16 cellular contexts compared by ENCODE assay signal in the genomic region with DNA sequence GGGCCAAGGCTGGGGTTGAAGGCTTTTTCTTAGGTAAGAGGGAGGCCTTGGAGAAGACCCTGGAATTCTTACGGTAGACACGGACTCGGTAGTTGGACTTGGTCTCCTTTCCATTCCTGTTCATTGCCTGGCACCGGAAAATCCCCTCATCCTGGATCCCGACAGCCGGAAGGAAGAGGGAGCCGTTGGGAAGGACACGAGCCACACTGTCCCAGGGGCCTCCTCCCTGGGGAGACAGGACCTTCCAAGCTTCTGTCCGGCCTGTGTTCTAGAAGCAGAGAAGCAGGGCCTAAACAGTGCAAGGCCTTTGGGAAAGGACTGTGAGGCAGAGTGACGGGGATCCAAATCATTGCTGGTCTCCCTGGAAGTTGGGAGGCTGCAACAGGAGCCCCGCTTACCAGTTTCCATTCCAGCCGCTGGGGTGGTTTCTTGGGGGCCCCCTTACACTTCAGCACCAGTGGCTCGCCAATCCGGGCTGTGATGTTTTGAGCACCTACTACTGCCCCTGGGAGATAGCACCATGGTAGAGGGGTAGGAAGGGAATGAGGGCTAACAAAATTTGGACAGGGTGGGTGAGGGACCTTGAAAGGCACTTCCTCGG. TPM values are rescaled to one million over a fixed set of nuclear protein-coding genes. Genes with fewer than 3 reads are reported as not detected.
DNase-seq lines count a peak whose midpoint lies in the region; ATAC-seq, FAIRE-seq and TF ChIP-seq lines count a peak whose summit lies in the region.
"Had no signal": no experiment of that assay in that cellular context is flagged by ENCODE, and none has a peak within 500 bp of the region (broad histone marks: within the 10 kb centered on the region; RNA-seq: fewer than 3 reads in every experiment).

No MANE protein-coding gene starts in this region.

- no peak for TF ChIP-seq CTCF in SK-N-SH (IDR thresholded peaks at IDR 0.05)
- TF ChIP-seq CTCF in RWPE1 (conservative IDR thresholded peaks at IDR 0.05; ENCODE audit: low read depth) = no peak
- TF ChIP-seq CTCF in kidney (IDR thresholded peaks at IDR 0.05; ENCODE audit: borderline replicate concordance, extremely low read depth, insufficient read depth) = no peak

- no peak overlapping the region for H3K4me3 ChIP-seq in SK-N-SH (ENCODE audit: low read depth in 2 of 2, low read length in 1 of 2)
- H3K4me3 ChIP-seq in kidney (ENCODE audit: low read length in 2 of 2) = no peak overlapping the region
- H3K4me3 ChIP-seq in skin epidermis = no peak overlapping the region
- H3K4me3 ChIP-seq: MG63, SJCRH30 had no signal

- TF ChIP-seq RAD21 in SK-N-SH (IDR thresholded peaks at IDR 0.05; ENCODE audit: low read length) = no peak

- TF ChIP-seq EP300 in SK-N-SH (IDR thresholded peaks at IDR 0.05; ENCODE audit: borderline replicate concordance in 1 of 2, low read depth in 1 of 2, low read length in 1 of 2) = no peak

- no peaks in the 10 kb centered on the region for H3K27me3 ChIP-seq in SK-N-SH (ENCODE audit: insufficient read depth)
- H3K27me3 ChIP-seq: MG63, SJCRH30 had no signal

- no peaks in the 10 kb centered on the region for H3K9me2 ChIP-seq in SK-N-SH

- H3K4me1 ChIP-seq in SK-N-SH (ENCODE audit: control insufficient read depth in 1 of 2, insufficient read depth in 2 of 2, low read depth in 1 of 2, low read length in 1 of 2) = peaks cover 4 to 15% of the 10 kb centered on the region in 2 experiments; a peak in 2 of 4 replicates
- H3K4me1 ChIP-seq in kidney (ENCODE audit: control insufficient read depth in 1 of 2, insufficient read depth in 1 of 2, low read depth in 1 of 2, low read length in 2 of 2) = peaks cover 15 to 19% of the 10 kb centered on the region in 2 donors

- H3K79me2 ChIP-seq in SK-N-SH (ENCODE audit: insufficient read depth) = peaks cover 20% of the 10 kb centered on the region

- H3K9me3 ChIP-seq in SK-N-SH (no peaks in the 10 kb centered on the region), kidney (ENCODE audit: control insufficient read depth in 1 of 2, low read length in 2 of 2) (no peaks in the 10 kb centered on the region)
- H3K9me3 ChIP-seq: MG63, SJCRH30 had no signal

- DNase-seq in SK-N-SH (peak; percentile 7), RWPE1 (ENCODE audit: low spot score) (no peak), kidney (peak; percentile 46), retina (no peak), left lobe of liver (ENCODE audit: low spot score) (no peak)
- DNase-seq: 8988T; amygdala; foreskin fibroblast; MG63; NCI-H2171 treated with DMSO at 0.1 percent for 48 hours; SJCRH30; stimulated activated CD4-positive, alpha-beta T cell treated with anti-CD3 and anti-CD28 coated beads, Interleukin-4, amount 100 ng/mL, for 4 hours; stimulated activated naive CD8-positive, alpha-beta T cell treated with anti-CD3 and anti-CD28 coated beads, Interleukin-15, amount 100 ng/mL, for 72 hours had no signal

- no peak overlapping the region for H3K9ac ChIP-seq in SK-N-SH
- H3K9ac ChIP-seq in kidney (ENCODE audit: low read length in 2 of 2) = no peak overlapping the region

- no peaks in the 10 kb centered on the region for H4K20me1 ChIP-seq in SK-N-SH (ENCODE audit: insufficient read depth)

- no peak for ATAC-seq in SK-N-SH treated with all-trans-retinoic acid at 6 μM for 48 hours
- no peak for ATAC-seq in left lobe of liver
- no peak for ATAC-seq in HG02763 (IDR thresholded peaks at IDR 0.05; ENCODE audit: unreplicated experiment)
- ATAC-seq: stimulated activated naive CD8-positive, alpha-beta T cell treated with anti-CD3 and anti-CD28 coated beads, Interleukin-15, amount 100 ng/mL, for 72 hours had no signal

- 97% methylated on average over 14 of the region's 15 CpGs for WGBS in SK-N-SH (ENCODE audit: low lambda C conversion rate)

- POLR2A ChIA-PET in SK-N-SH (lab: Yijun Ruan, JAX) (no interaction called here), RWPE1 (lab: Yijun Ruan, JAX; ENCODE audit: low non-redundant PET) (no interaction called here)

- H3K36me3 ChIP-seq in SK-N-SH (replicated peaks in 1 of 2; ENCODE audit: control insufficient read depth in 1 of 2, insufficient read depth in 2 of 2, low read length in 1 of 2) (peaks cover 17 to 43% of the 10 kb centered on the region in 2 experiments), kidney (ENCODE audit: control insufficient read depth in 1 of 2, insufficient read depth in 2 of 2, low read length in 2 of 2) (peaks cover 8 to 26% of the 10 kb centered on the region in 2 donors)

- CTCF ChIA-PET in SK-N-SH (lab: Yijun Ruan, JAX) = no interaction called here
- CTCF ChIA-PET in RWPE1 (lab: Yijun Ruan, JAX) = interaction anchor here (0.7 kb wide), 1 partner anchor 217 kb away, joined by 5 read pairs; no protein-coding TSS in a partner anchor

- no peak overlapping the region for H3K27ac ChIP-seq in SK-N-SH (ENCODE audit: low read depth in 2 of 2, low read length in 1 of 2)
- peak overlapping the region; percentile 71 for H3K27ac ChIP-seq in RWPE1
- peak overlapping the region in 1 of 2 donors; percentile 52 for H3K27ac ChIP-seq in kidney (ENCODE audit: low read depth in 2 of 2, low read length in 2 of 2)
- peak overlapping the region in 12 of 21 experiments; percentile 10 to 78 (median 44) for H3K27ac ChIP-seq in skin epidermis
- H3K27ac ChIP-seq: SJCRH30 had no signal

- H3K4me2 ChIP-seq in SK-N-SH = no peak overlapping the region

- intact Hi-C loops in kidney (cut with DNase I) = no loop called here

- H3F3A ChIP-seq in SK-N-SH (replicated peaks; ENCODE audit: insufficient read depth) = peaks cover 20% of the 10 kb centered on the region

- H2AFZ ChIP-seq in SK-N-SH (ENCODE audit: low read depth) = no peak overlapping the region

- FAIRE-seq in kidney (lab: Jason Lieb, UNC) = no peak

TF ChIP-seq in SK-N-SH, 30 proteins besides CTCF, POLR2A, EP300 and RAD21 (continues in another document):
- TF ChIP-seq NFIC (IDR thresholded peaks at IDR 0.05; ENCODE audit: borderline replicate concordance) (no peak), JUND (IDR thresholded peaks at IDR 0.05) (no peak), SIN3A (IDR thresholded peaks at IDR 0.05; ENCODE audit: borderline replicate concordance, low read depth, low read length) (no peak), MXI1 (IDR thresholded peaks at IDR 0.05; ENCODE audit: low read depth, low read length) (no peak), TCF12 (IDR thresholded peaks at IDR 0.05) (no peak), FOSL2 (IDR thresholded peaks at IDR 0.05; ENCODE audit: borderline replicate concordance, low read depth) (no peak), FOXJ3 (CRISPR knock-in tag; IDR thresholded peaks at IDR 0.05) (no peak), TEAD4 (IDR thresholded peaks at IDR 0.05; ENCODE audit: borderline replicate concordance, insufficient read depth) (no peak), MEF2A (IDR thresholded peaks at IDR 0.05; ENCODE audit: borderline replicate concordance, low read depth) (no peak), YY1 (IDR thresholded peaks at IDR 0.05; ENCODE audit: low read depth) (no peak), CHD2 (IDR thresholded peaks at IDR 0.05; ENCODE audit: low read length, partially characterized antibody) (no peak), TAF1 (IDR thresholded peaks at IDR 0.05; ENCODE audit: borderline replicate concordance, low read depth, low read length) (no peak)

TF ChIP-seq in SK-N-SH treated with all-trans-retinoic acid at 6 μM for 48 hours, 23 proteins besides CTCF, POLR2A, EP300 and RAD21 (continues in another document):
- no peak for TF ChIP-seq ZNF70 (CRISPR knock-in tag; IDR thresholded peaks at IDR 0.05)
- no peak for TF ChIP-seq ZFP3 (CRISPR knock-in tag; IDR thresholded peaks at IDR 0.05)
- no peak for TF ChIP-seq TOX (CRISPR knock-in tag; IDR thresholded peaks at IDR 0.05; ENCODE audit: borderline replicate concordance)
- TF ChIP-seq SNAI2 (CRISPR knock-in tag; IDR thresholded peaks at IDR 0.05) = no peak
- no peak for TF ChIP-seq BACH2 (CRISPR knock-in tag; IDR thresholded peaks at IDR 0.05; ENCODE audit: borderline replicate concordance)
- TF ChIP-seq, protein P1, sequence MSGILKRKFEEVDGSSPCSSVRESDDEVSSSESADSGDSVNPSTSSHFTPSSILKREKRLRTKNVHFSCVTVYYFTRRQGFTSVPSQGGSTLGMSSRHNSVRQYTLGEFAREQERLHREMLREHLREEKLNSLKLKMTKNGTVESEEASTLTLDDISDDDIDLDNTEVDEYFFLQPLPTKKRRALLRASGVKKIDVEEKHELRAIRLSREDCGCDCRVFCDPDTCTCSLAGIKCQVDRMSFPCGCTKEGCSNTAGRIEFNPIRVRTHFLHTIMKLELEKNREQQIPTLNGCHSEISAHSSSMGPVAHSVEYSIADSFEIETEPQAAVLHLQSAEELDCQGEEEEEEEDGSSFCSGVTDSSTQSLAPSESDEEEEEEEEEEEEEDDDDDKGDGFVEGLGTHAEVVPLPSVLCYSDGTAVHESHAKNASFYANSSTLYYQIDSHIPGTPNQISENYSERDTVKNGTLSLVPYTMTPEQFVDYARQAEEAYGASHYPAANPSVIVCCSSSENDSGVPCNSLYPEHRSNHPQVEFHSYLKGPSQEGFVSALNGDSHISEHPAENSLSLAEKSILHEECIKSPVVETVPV (CRISPR knock-in tag; IDR thresholded peaks at IDR 0.05) = no peak
- no peak for TF ChIP-seq TCF4 (CRISPR knock-in tag; IDR thresholded peaks at IDR 0.05; ENCODE audit: borderline replicate concordance)

RNA-seq across cellular contexts. Expression of a gene that starts 0.5 kb away (rescaled TPM):
- polyA plus RNA-seq in SK-N-SH (2012; rRNA removed) (2.9 and 3.5 TPM in 2 replicates), kidney (ENCODE audit: insufficient read depth, low read depth, low replicate concordance) (7.1 TPM)
- polyA plus RNA-seq in SK-N-SH (2012; cell fraction: cytosol; rRNA removed) = 0.68 and 0.80 TPM in 2 replicates
- 25.0 and 43.7 TPM in 2 replicates for polyA plus RNA-seq in SK-N-SH (2012; cell fraction: nucleus; rRNA removed)
- total RNA-seq in kidney (13.0 TPM), left lobe of liver (6.0 TPM)

RNA-seq across cellular contexts. Expression of a gene that starts 5.4 kb away (rescaled TPM):
- polyA plus RNA-seq in SK-N-SH (2012; rRNA removed) (74.8 and 110 TPM in 2 replicates), kidney (ENCODE audit: insufficient read depth, low read depth, low replicate concordance) (208 TPM)
- polyA plus RNA-seq in SK-N-SH (2012; cell fraction: cytosol; rRNA removed) = 90.1 and 105 TPM in 2 replicates
- 11.7 and 31.8 TPM in 2 replicates for polyA plus RNA-seq in SK-N-SH (2012; cell fraction: nucleus; rRNA removed)
- total RNA-seq in kidney (74.1 TPM), left lobe of liver (57.3 TPM)

RNA-seq across cellular contexts. Expression of a gene that starts 6.4 kb away (rescaled TPM):
- polyA plus RNA-seq in SK-N-SH (2012; rRNA removed) (74.5 and 83.1 TPM in 2 replicates), kidney (ENCODE audit: insufficient read depth, low read depth, low replicate concordance) (34.6 TPM)
- 29.4 and 45.5 TPM in 2 replicates for polyA plus RNA-seq in SK-N-SH (2012; cell fraction: cytosol; rRNA removed)
- 180 and 230 TPM in 2 replicates for polyA plus RNA-seq in SK-N-SH (2012; cell fraction: nucleus; rRNA removed)
- total RNA-seq in kidney (87.3 TPM), left lobe of liver (26.7 TPM)

RNA-seq across cellular contexts. Expression of a gene that starts 7.7 kb away (rescaled TPM):
- 118 and 122 TPM in 2 replicates for polyA plus RNA-seq in SK-N-SH (2012; rRNA removed)
- polyA plus RNA-seq in SK-N-SH (2012; cell fraction: cytosol; rRNA removed) = 59.9 and 92.2 TPM in 2 replicates
- 85.0 and 85.2 TPM in 2 replicates for polyA plus RNA-seq in SK-N-SH (2012; cell fraction: nucleus; rRNA removed)
- 58.9 TPM for total RNA-seq in kidney
- 87.1 TPM for polyA plus RNA-seq in kidney (ENCODE audit: insufficient read depth, low read depth, low replicate concordance)
- total RNA-seq in left lobe of liver = 32.4 TPM

RNA-seq across cellular contexts. Expression of a gene that starts 8.9 kb away (rescaled TPM):
- polyA plus RNA-seq in SK-N-SH (2012; rRNA removed) (1.5 and 1.9 TPM in 2 replicates), kidney (ENCODE audit: insufficient read depth, low read depth, low replicate concordance) (6.2 TPM)
- 0.93 and 1.2 TPM in 2 replicates for polyA plus RNA-seq in SK-N-SH (2012; cell fraction: cytosol; rRNA removed)
- 2.3 TPM in 2 replicates for polyA plus RNA-seq in SK-N-SH (2012; cell fraction: nucleus; rRNA removed)
- total RNA-seq in kidney (28.1 TPM), left lobe of liver (5.1 TPM)

Comparison
In these comparisons a context has a peak if more than half of its experiments do, and no peak if none do; other contexts are left out.
1. DNase-seq: peak in SK-N-SH (single experiment) and kidney (single experiment); none in RWPE1 (single experiment), retina (single experiment) and left lobe of liver (single experiment).
2. H3K27ac ChIP-seq: peak in RWPE1 (single experiment) and skin epidermis (12 of 21); none in SK-N-SH (0 of 2).